Comparison of ENCODE assay signal across 10 cellular contexts in the genomic region with DNA sequence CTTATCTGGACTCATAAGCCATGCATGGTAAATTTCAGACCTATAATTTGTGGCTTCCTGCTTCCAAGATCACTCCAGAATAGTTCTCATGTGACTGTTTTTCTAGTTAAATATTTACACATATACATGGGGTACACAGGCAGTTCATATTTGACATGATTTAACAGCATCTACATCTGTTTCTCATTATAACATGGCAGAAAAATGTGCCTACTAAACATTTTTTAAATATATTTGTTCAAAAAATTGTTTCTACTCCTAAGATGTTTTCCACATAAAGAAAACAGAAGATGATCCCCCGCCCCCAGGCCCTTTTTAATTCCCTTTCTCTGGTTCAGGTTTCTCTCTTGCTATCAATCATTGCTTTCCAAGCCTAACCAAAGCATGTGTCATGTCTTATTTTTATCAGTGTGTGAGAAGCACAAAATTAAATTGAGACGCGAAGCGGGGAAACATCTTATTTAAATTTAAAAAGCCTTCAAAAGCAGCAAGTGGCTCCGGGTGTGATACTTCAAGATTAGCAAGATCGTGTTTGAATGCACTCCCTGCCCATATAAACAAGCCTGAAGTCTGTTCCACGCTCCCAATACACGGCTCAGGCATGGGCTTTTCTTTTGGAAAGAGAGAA. TPM values are rescaled to one million over a fixed set of nuclear protein-coding genes. Genes with fewer than 3 reads are reported as not detected.
DNase-seq lines count a peak whose midpoint lies in the region; ATAC-seq and FAIRE-seq lines count a peak whose summit lies in the region.
"Had no signal": no experiment of that assay in that cellular context is flagged by ENCODE, and none has a peak within 500 bp of the region (broad histone marks: within the 10 kb centered on the region; RNA-seq: fewer than 3 reads in every experiment).

No MANE protein-coding gene starts in this region.

- H3K4me1 ChIP-seq in skeletal muscle satellite cell (ENCODE audit: control insufficient read depth, insufficient read depth, low read length), result peaks cover 28% of the 10 kb centered on the region

- H3K27me3 ChIP-seq in skeletal muscle satellite cell (ENCODE audit: control insufficient read depth, insufficient read depth, low read length), result peaks cover 4% of the 10 kb centered on the region

- intact Hi-C loops in left cardiac atrium (cut with DNase I), result loop anchor here in 1 of 2 donors (5.0 kb wide), 1 partner anchor 92 kb away; no protein-coding TSS in a partner anchor

- H3K4me3 ChIP-seq in skeletal muscle satellite cell (ENCODE audit: low read length), result no peak overlapping the region

- no peak overlapping the region for H3K9ac ChIP-seq in skeletal muscle satellite cell (ENCODE audit: low read depth, low read length)

- peak overlapping the region; percentile 53 for H3K4me2 ChIP-seq in skeletal muscle satellite cell (ENCODE audit: low read length)

- no peaks in the 10 kb centered on the region for H3K9me3 ChIP-seq in skeletal muscle satellite cell (replicated peaks; ENCODE audit: low read length)

- DNase-seq in HTR-8/SVneo (ENCODE audit: insufficient read length, low spot score), result peak; percentile 38
- DNase-seq in dedifferentiated amniotic fluid mesenchymal stem cell (ENCODE audit: extremely low spot score), result peak; percentile 85
- DNase-seq in left cardiac atrium, result no peak
- DNase-seq in activated gamma-delta T cell treated with Interleukin-2 at 50 U/mL for 16 hours, result no peak
- DNase-seq: effector CD4-positive, alpha-beta T cell had no signal

- ATAC-seq in GM18909 (IDR thresholded peaks at IDR 0.05; ENCODE audit: poor library complexity, unreplicated experiment) (peak; percentile 68), left cardiac atrium (no peak), HG02884 (IDR thresholded peaks at IDR 0.05; ENCODE audit: unreplicated experiment) (no peak), HG02970 (IDR thresholded peaks at IDR 0.05; ENCODE audit: low FRiP score, unreplicated experiment) (no peak)

- no peaks in the 10 kb centered on the region for H3K36me3 ChIP-seq in skeletal muscle satellite cell (ENCODE audit: insufficient read depth, low read length)

- no peak for FAIRE-seq in HTR-8/SVneo (lab: Jason Lieb, UNC)
- FAIRE-seq: GM12891 had no signal

RNA-seq across cellular contexts. Expression of a gene that starts 37.3 kb away (rescaled TPM):
- total RNA-seq in skeletal muscle satellite cell (2012; rRNA removed), result not detected in 2 replicates
- 1 to 10 TPM in 1 of 2 donors, under 1 TPM in 1; 0.99 to 1.2 TPM for total RNA-seq in left cardiac atrium

Comparison
In these comparisons a context has a peak if more than half of its experiments do, and no peak if none do; other contexts are left out.
1. DNase-seq: peak in HTR-8/SVneo (single experiment) and dedifferentiated amniotic fluid mesenchymal stem cell (single experiment); none in left cardiac atrium (single experiment) and activated gamma-delta T cell treated with Interleukin-2 at 50 U/mL for 16 hours (single experiment).